ENCODE assay signal across 26 cellular contexts in genomic region chr7:141597966-141598365, GRCh38.
"Had no signal": no experiment of that assay in that cellular context is flagged by ENCODE, and none has a peak within 500 bp of the region (broad histone marks: within the 10 kb centered on the region; RNA-seq: fewer than 3 reads in every experiment).

No MANE protein-coding gene starts in this region.

- H3K4me3 Mint-ChIP-seq: naive B cell; naive thymus-derived CD8-positive, alpha-beta T cell; natural killer cell treated with Interleukin-12 subunit alpha and Interleukin-12 subunit beta and Interleukin-15 and Interleukin-18, amount 100 ng/mL, for 72 hours; neural progenitor cell; stimulated activated memory B cell treated with anti-CD40 and anti-IgM and Interleukin-4, amounts not matched to agents 10 μg/mL and 1 μg/mL and 100 μg/mL, for 72 hours; stimulated activated naive CD8-positive, alpha-beta T cell treated with anti-CD3 and anti-CD28 coated beads, Interleukin-15, amount 100 ng/mL, for 72 hours had no signal

- H3K9me3 Mint-ChIP-seq: naive B cell; naive thymus-derived CD8-positive, alpha-beta T cell; natural killer cell treated with Interleukin-12 subunit alpha and Interleukin-12 subunit beta and Interleukin-15 and Interleukin-18, amount 100 ng/mL, for 72 hours; neural progenitor cell; stimulated activated memory B cell treated with anti-CD40 and anti-IgM and Interleukin-4, amounts not matched to agents 10 μg/mL and 1 μg/mL and 100 μg/mL, for 72 hours; stimulated activated naive CD8-positive, alpha-beta T cell treated with anti-CD3 and anti-CD28 coated beads, Interleukin-15, amount 100 ng/mL, for 72 hours had no signal

- DNase-seq: naive B cell; naive thymus-derived CD8-positive, alpha-beta T cell; occipital lobe; ovary; posterior cingulate gyrus; psoas muscle; right cardiac atrium; right lobe of liver; sigmoid colon; small intestine; stimulated activated CD4-positive, alpha-beta T cell treated with anti-CD3 and anti-CD28 coated beads, Interleukin-15, amount 100 ng/mL, for 24 hours; stimulated activated CD4-positive, alpha-beta T cell treated with anti-CD3 and anti-CD28 coated beads, Interleukin-2, amount 100 ng/mL, for 24 hours; stimulated activated CD4-positive, alpha-beta T cell treated with anti-CD3 and anti-CD28 coated beads, Interleukin-2, amount 100 ng/mL, for 48 hours; stimulated activated CD4-positive, alpha-beta T cell treated with anti-CD3 and anti-CD28 coated beads, Interleukin-4, amount 100 ng/mL, for 24 hours; stimulated activated naive CD4-positive, alpha-beta T cell; stimulated activated naive CD8-positive, alpha-beta T cell treated with anti-CD3 and anti-CD28 coated beads, Interleukin-15, amount 100 ng/mL, for 72 hours; stimulated activated naive CD8-positive, alpha-beta T cell treated with anti-CD3 and anti-CD28 coated beads, Interleukin-15, Interleukin-2, amounts not matched to agents 100 U/mL and 50 U/mL, for 24 hours; substantia nigra; testis; tibial artery; trophoblast cell; upper lobe of left lung had no signal

- H3K27ac Mint-ChIP-seq: naive B cell; neural progenitor cell; progenitor cell of endocrine pancreas; stimulated activated memory B cell treated with anti-CD40 and anti-IgM and Interleukin-4, amounts not matched to agents 10 μg/mL and 1 μg/mL and 100 μg/mL, for 72 hours had no signal

- H3K27me3 Mint-ChIP-seq: naive B cell; naive thymus-derived CD8-positive, alpha-beta T cell; natural killer cell treated with Interleukin-12 subunit alpha and Interleukin-12 subunit beta and Interleukin-15 and Interleukin-18, amount 100 ng/mL, for 72 hours; progenitor cell of endocrine pancreas; stimulated activated memory B cell treated with anti-CD40 and anti-IgM and Interleukin-4, amounts not matched to agents 10 μg/mL and 1 μg/mL and 100 μg/mL, for 72 hours; stimulated activated naive CD8-positive, alpha-beta T cell treated with anti-CD3 and anti-CD28 coated beads, Interleukin-15, amount 100 ng/mL, for 72 hours had no signal

- H3K4me1 Mint-ChIP-seq: naive B cell; neural progenitor cell; stimulated activated memory B cell treated with anti-CD40 and anti-IgM and Interleukin-4, amounts not matched to agents 10 μg/mL and 1 μg/mL and 100 μg/mL, for 72 hours had no signal

- ATAC-seq: naive thymus-derived CD8-positive, alpha-beta T cell; natural killer cell treated with Interleukin-12 subunit alpha and Interleukin-12 subunit beta and Interleukin-15 and Interleukin-18, amount 100 ng/mL, for 72 hours; psoas muscle; right cardiac atrium; right lobe of liver; stimulated activated memory B cell treated with anti-CD40 and anti-IgM and Interleukin-4, amounts not matched to agents 10 μg/mL and 1 μg/mL and 100 μg/mL, for 72 hours; stimulated activated naive CD8-positive, alpha-beta T cell treated with anti-CD3 and anti-CD28 coated beads, Interleukin-15, amount 100 ng/mL, for 72 hours; stimulated activated naive CD8-positive, alpha-beta T cell treated with anti-CD3 and anti-CD28 coated beads, Interleukin-15, Interleukin-2, amounts not matched to agents 100 U/mL and 50 U/mL, for 24 hours had no signal
